In the genomic region with DNA sequence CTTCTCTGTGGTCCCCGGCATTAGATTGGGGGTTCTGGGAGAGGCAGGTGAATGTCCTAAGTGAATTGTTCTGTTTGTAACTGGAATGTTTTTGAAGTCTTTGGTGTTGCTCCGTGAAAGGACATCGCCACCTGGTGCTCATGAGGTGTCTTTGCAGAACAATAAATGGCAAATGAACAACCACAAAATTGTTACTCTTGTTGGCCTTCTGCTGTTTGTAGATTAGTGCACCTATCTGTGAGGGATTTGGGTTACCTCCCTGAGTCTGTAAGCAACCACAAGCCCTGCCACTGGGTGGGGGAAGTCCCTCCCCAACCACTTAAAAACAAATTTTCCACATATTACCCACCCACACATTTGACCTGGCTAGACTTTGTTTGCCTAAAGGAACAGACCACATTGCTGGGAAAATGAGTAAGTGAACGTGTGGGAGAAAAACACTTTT, we compare ENCODE assay signal across 8 cellular contexts. TPM values are rescaled to one million over a fixed set of nuclear protein-coding genes. Genes with fewer than 3 reads are reported as not detected.
DNase-seq lines count a peak whose midpoint lies in the region; ATAC-seq and TF ChIP-seq lines count a peak whose summit lies in the region.

No MANE protein-coding gene starts in this region.

- CTCF ChIA-PET in activated CD8-positive, alpha-beta memory T cell treated with anti-CD3 and anti-CD28 coated beads, Interleukin-2, amount 10 ng/mL, durations not matched to agents 7 days and 5 days (lab: Charles Lee), result interaction anchor here (1.5 to 2.9 kb wide), 3 partner anchors 22 to 37 kb away, joined by 4 to 24 read pairs (median 6); partner anchors contain the start of gene DTX4

- H3K4me3 ChIP-seq in H7 (ENCODE audit: insufficient read depth, low read depth, low read length) (no peak overlapping the region), LNCaP clone FGC (ENCODE audit: low read depth, low read length) (no peak overlapping the region)

- peaks cover 2% of the 10 kb centered on the region for H3K36me3 ChIP-seq in H7 (replicated peaks; ENCODE audit: control insufficient read depth, insufficient read depth, low read length)

- peak; percentile 88 for TF ChIP-seq CTCF in LNCaP clone FGC (IDR thresholded peaks at IDR 0.05; ENCODE audit: control insufficient read depth, extremely low read depth, insufficient read depth)

- H3K36me3 Mint-ChIP-seq in activated CD8-positive, alpha-beta memory T cell treated with anti-CD3 and anti-CD28 coated beads, Interleukin-2, amount 10 ng/mL, durations not matched to agents 7 days and 5 days, result no peaks in the 10 kb centered on the region

- H3K27me3 ChIP-seq in H7 (ENCODE audit: control insufficient read depth, insufficient read depth, low read length), result no peaks in the 10 kb centered on the region

- DNase-seq in activated CD8-positive, alpha-beta memory T cell treated with anti-CD3 and anti-CD28 coated beads, Interleukin-2, amount 10 ng/mL, durations not matched to agents 7 days and 5 days, result peak; percentile 42
- DNase-seq in activated CD8-positive, alpha-beta memory T cell treated with anti-CD3 and anti-CD28 coated beads, Interleukin-2, amount 50 U/mL, for 48 hours, result no peak
- peak; percentile 50 for DNase-seq in H7
- no peak for DNase-seq in LNCaP clone FGC (ENCODE audit: low read depth)
- DNase-seq in T-helper 2 cell, result peak in 4 of 5 experiments; percentile 8 to 55 (median 22)
- DNase-seq in dedifferentiated amniotic fluid mesenchymal stem cell (ENCODE audit: extremely low spot score), result peak; percentile 55
- peak; percentile 82 for DNase-seq in medulla oblongata (ENCODE audit: extremely low spot score)
- DNase-seq in stimulated activated naive CD8-positive, alpha-beta T cell treated with anti-CD3 and anti-CD28 coated beads, Interleukin-15, amount 100 ng/mL, for 72 hours, result peak; percentile 24 to 46

- peaks cover 31% of the 10 kb centered on the region for H3K27me3 Mint-ChIP-seq in activated CD8-positive, alpha-beta memory T cell treated with anti-CD3 and anti-CD28 coated beads, Interleukin-2, amount 10 ng/mL, durations not matched to agents 7 days and 5 days
- H3K27me3 Mint-ChIP-seq in stimulated activated naive CD8-positive, alpha-beta T cell treated with anti-CD3 and anti-CD28 coated beads, Interleukin-15, amount 100 ng/mL, for 72 hours, result peaks cover 34% of the 10 kb centered on the region

- peaks cover 8% of the 10 kb centered on the region for H3K4me1 Mint-ChIP-seq in activated CD8-positive, alpha-beta memory T cell treated with anti-CD3 and anti-CD28 coated beads, Interleukin-2, amount 10 ng/mL, durations not matched to agents 7 days and 5 days
- H3K4me1 Mint-ChIP-seq in stimulated activated naive CD8-positive, alpha-beta T cell treated with anti-CD3 and anti-CD28 coated beads, Interleukin-15, amount 100 ng/mL, for 72 hours, result peaks cover 33% of the 10 kb centered on the region

- no peak overlapping the region for H3K4me3 Mint-ChIP-seq in activated CD8-positive, alpha-beta memory T cell treated with anti-CD3 and anti-CD28 coated beads, Interleukin-2, amount 10 ng/mL, durations not matched to agents 7 days and 5 days
- H3K4me3 Mint-ChIP-seq in stimulated activated naive CD8-positive, alpha-beta T cell treated with anti-CD3 and anti-CD28 coated beads, Interleukin-15, amount 100 ng/mL, for 72 hours, result peak overlapping the region; percentile 79 to 80

- no peaks in the 10 kb centered on the region for H3K9me3 Mint-ChIP-seq in activated CD8-positive, alpha-beta memory T cell treated with anti-CD3 and anti-CD28 coated beads, Interleukin-2, amount 10 ng/mL, durations not matched to agents 7 days and 5 days (ENCODE audit: low read depth)
- H3K9me3 Mint-ChIP-seq in stimulated activated naive CD8-positive, alpha-beta T cell treated with anti-CD3 and anti-CD28 coated beads, Interleukin-15, amount 100 ng/mL, for 72 hours, result no peaks in the 10 kb centered on the region

- H3K27ac Mint-ChIP-seq in activated CD8-positive, alpha-beta memory T cell treated with anti-CD3 and anti-CD28 coated beads, Interleukin-2, amount 10 ng/mL, durations not matched to agents 7 days and 5 days, result no peak overlapping the region
- H3K27ac Mint-ChIP-seq in stimulated activated naive CD8-positive, alpha-beta T cell treated with anti-CD3 and anti-CD28 coated beads, Interleukin-15, amount 100 ng/mL, for 72 hours, result peak overlapping the region in 1 of 2 donors; percentile 52

- peak; percentile 57 for ATAC-seq in activated CD8-positive, alpha-beta memory T cell treated with anti-CD3 and anti-CD28 coated beads, Interleukin-2, amount 10 ng/mL, durations not matched to agents 7 days and 5 days
- ATAC-seq in stimulated activated naive CD8-positive, alpha-beta T cell treated with anti-CD3 and anti-CD28 coated beads, Interleukin-15, amount 100 ng/mL, for 72 hours, result peak; percentile 86

RNA-seq across cellular contexts. Expression of gene MPEG1, which starts 4.7 kb away (rescaled TPM):
- total RNA-seq in activated CD8-positive, alpha-beta memory T cell treated with anti-CD3 and anti-CD28 coated beads, Interleukin-2, amount 10 ng/mL, durations not matched to agents 7 days and 5 days, result not detected
- not detected in 2 replicates for total RNA-seq in H7 (2014; rRNA removed; shearing (Covaris generic))

RNA-seq across cellular contexts. Expression of gene DTX4, which starts 36.1 kb away (rescaled TPM):
- total RNA-seq in activated CD8-positive, alpha-beta memory T cell treated with anti-CD3 and anti-CD28 coated beads, Interleukin-2, amount 10 ng/mL, durations not matched to agents 7 days and 5 days, result under 1 TPM; 0.12 to 0.28 TPM
- 4.9 and 7.6 TPM in 2 replicates for total RNA-seq in H7 (2014; rRNA removed; shearing (Covaris generic))

Comparison
In these comparisons a context has a peak if more than half of its experiments do, and no peak if none do; other contexts are left out.
1. DNase-seq: peak in activated CD8-positive, alpha-beta memory T cell treated with anti-CD3 and anti-CD28 coated beads, Interleukin-2, amount 10 ng/mL, durations not matched to agents 7 days and 5 days (single experiment), H7 (single experiment), T-helper 2 cell (4 of 5), dedifferentiated amniotic fluid mesenchymal stem cell (single experiment), medulla oblongata (single experiment) and stimulated activated naive CD8-positive, alpha-beta T cell treated with anti-CD3 and anti-CD28 coated beads, Interleukin-15, amount 100 ng/mL, for 72 hours (2 of 2); none in activated CD8-positive, alpha-beta memory T cell treated with anti-CD3 and anti-CD28 coated beads, Interleukin-2, amount 50 U/mL, for 48 hours (single experiment) and LNCaP clone FGC (single experiment).